In genomic region chr10:88835910-88836221, GRCh38 we compare ENCODE assay signal across 1 cellular context.
TF ChIP-seq lines count a peak whose summit lies in the region.

No MANE protein-coding gene starts in this region.

TF ChIP-seq in GM12878, 131 proteins besides CTCF, POLR2A, EP300 and RAD21 (continued from another document):
- TF ChIP-seq, protein P1, sequence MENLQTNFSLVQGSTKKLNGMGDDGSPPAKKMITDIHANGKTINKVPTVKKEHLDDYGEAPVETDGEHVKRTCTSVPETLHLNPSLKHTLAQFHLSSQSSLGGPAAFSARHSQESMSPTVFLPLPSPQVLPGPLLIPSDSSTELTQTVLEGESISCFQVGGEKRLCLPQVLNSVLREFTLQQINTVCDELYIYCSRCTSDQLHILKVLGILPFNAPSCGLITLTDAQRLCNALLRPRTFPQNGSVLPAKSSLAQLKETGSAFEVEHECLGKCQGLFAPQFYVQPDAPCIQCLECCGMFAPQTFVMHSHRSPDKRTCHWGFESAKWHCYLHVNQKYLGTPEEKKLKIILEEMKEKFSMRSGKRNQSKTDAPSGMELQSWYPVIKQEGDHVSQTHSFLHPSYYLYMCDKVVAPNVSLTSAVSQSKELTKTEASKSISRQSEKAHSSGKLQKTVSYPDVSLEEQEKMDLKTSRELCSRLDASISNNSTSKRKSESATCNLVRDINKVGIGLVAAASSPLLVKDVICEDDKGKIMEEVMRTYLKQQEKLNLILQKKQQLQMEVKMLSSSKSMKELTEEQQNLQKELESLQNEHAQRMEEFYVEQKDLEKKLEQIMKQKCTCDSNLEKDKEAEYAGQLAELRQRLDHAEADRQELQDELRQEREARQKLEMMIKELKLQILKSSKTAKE (IDR thresholded peaks at IDR 0.05; ENCODE audit: low read depth, poor library complexity, severe bottlenecking): peak; percentile 3
